In the genomic region with DNA sequence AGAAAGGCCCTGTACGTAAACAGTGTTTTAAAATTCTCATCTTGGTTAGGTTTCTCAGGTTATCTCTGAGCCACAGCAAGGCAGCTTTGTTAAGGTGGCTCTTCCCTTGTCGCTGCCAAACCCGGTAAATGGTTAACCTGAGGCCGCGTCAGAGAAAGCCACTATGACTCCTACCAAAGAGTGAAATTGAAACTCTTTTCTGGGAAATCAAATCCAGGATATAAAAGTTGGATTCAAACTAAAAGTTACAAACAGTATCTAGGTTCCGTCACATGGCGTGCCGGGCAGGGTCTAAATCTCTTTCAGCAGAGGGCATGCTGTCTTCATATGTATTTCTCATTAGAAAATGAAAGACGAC, we compare ENCODE assay signal across 8 cellular contexts. TPM values are rescaled to one million over a fixed set of nuclear protein-coding genes. Genes with fewer than 3 reads are reported as not detected.
DNase-seq lines count a peak whose midpoint lies in the region; ATAC-seq and TF ChIP-seq lines count a peak whose summit lies in the region.

No MANE protein-coding gene starts in this region.

- TSS peak; percentile 84 for BruUV-seq in OCI-LY7 (replicated peaks; lab: Mats Ljungman, UMichigan)

- no peak for TF ChIP-seq POLR2A in sigmoid colon (IDR thresholded peaks at IDR 0.05)

- H2AFZ ChIP-seq in OCI-LY7 (ENCODE audit: low read length), result peak overlapping the region; percentile 82

- H3K4me2 ChIP-seq in OCI-LY7 (ENCODE audit: low read length), result peak overlapping the region; percentile 85

- under 1% methylated on average over 9 of the region's 9 CpGs for WGBS in right cardiac atrium
- WGBS in sigmoid colon, 2 donors, result 0% methylated on average over 9 of the region's 9 CpGs

- H3K27me3 ChIP-seq in right cardiac atrium (ENCODE audit: control insufficient read depth, insufficient read depth), result no peaks in the 10 kb centered on the region
- no peaks in the 10 kb centered on the region for H3K27me3 ChIP-seq in sigmoid colon

- DNase-seq in activated effector memory CD4-positive, alpha-beta T cell treated with anti-CD3 and anti-CD28 coated beads, Interleukin-2, amount 50 U/mL, for 16 hours, result peak; percentile 81
- DNase-seq in activated effector memory CD4-positive, alpha-beta T cell treated with Interleukin-2 at 50 U/mL for 16 hours, result no peak
- DNase-seq in OCI-LY7 (ENCODE audit: low spot score), result no peak
- peak; percentile 25 for DNase-seq in activated naive CD8-positive, alpha-beta T cell treated with anti-CD3 and anti-CD28 coated beads, Interleukin-2, amount 50 U/mL, for 16 hours (ENCODE audit: low read depth, low spot score)
- peak; percentile 18 to 76 (median 63) for DNase-seq in right cardiac atrium
- DNase-seq in sigmoid colon, result peak; percentile 67
- no peak for DNase-seq in germinal center (ENCODE audit: low spot score)

- TF ChIP-seq CTCF in OCI-LY7 (conservative IDR thresholded peaks at IDR 0.05; ENCODE audit: low read length), result no peak; the same call in 1 of the 2 replicates
- TF ChIP-seq CTCF in sigmoid colon (IDR thresholded peaks at IDR 0.05), result no peak

- H4K20me1 ChIP-seq in OCI-LY7 (ENCODE audit: insufficient read depth, low read length), result no peaks in the 10 kb centered on the region

- H3K27ac ChIP-seq in OCI-LY7 (ENCODE audit: low read depth, low read length, poor library complexity, severe bottlenecking), result peak overlapping the region; percentile 92
- peak overlapping the region; percentile 97 for H3K27ac ChIP-seq in right cardiac atrium (ENCODE audit: low read length)
- peak overlapping the region; percentile 94 to 98 (median 96) for H3K27ac ChIP-seq in sigmoid colon

- CTCF ChIA-PET in OCI-LY7 (lab: Charles Lee; ENCODE audit: unreplicated experiment), result no interaction called here

- H3K4me1 ChIP-seq in OCI-LY7 (ENCODE audit: insufficient read depth, low read length, poor library complexity, severe bottlenecking) (peaks cover 24% of the 10 kb centered on the region), right cardiac atrium (ENCODE audit: control insufficient read depth, insufficient read depth, low read length) (no peaks in the 10 kb centered on the region), sigmoid colon (peaks cover 0 to 27% (median 12%) of the 10 kb centered on the region in 4 donors)

- POLR2A ChIA-PET in OCI-LY7 (lab: Charles Lee), result interaction anchor here (0.6 to 2.9 kb wide), 8 partner anchors 38 to 352 kb away, joined by 3 to 10 read pairs (median 6); no protein-coding TSS in a partner anchor

- H3K4me3 ChIP-seq in OCI-LY7 (ENCODE audit: low read depth, low read length, poor library complexity, severe bottlenecking) (peak overlapping the region; percentile 97), right cardiac atrium (ENCODE audit: low read length) (peak overlapping the region; percentile 69), sigmoid colon (peak overlapping the region; percentile 71 to 89 (median 87))

- ATAC-seq in HG02973 (IDR thresholded peaks at IDR 0.05; ENCODE audit: unreplicated experiment) (peak; percentile 55), right cardiac atrium (peak; percentile 53 to 65)

- peaks cover 14% of the 10 kb centered on the region for H3K36me3 ChIP-seq in OCI-LY7 (ENCODE audit: insufficient read depth, low read length)
- no peaks in the 10 kb centered on the region for H3K36me3 ChIP-seq in sigmoid colon

- H3K9me3 ChIP-seq in OCI-LY7 (ENCODE audit: low read length), result peaks cover 12% of the 10 kb centered on the region; the same call in 1 of the 2 replicates
- H3K9me3 ChIP-seq in right cardiac atrium (ENCODE audit: control insufficient read depth, low read length), result no peaks in the 10 kb centered on the region
- no peaks in the 10 kb centered on the region for H3K9me3 ChIP-seq in sigmoid colon

- intact Hi-C loops in OCI-LY7 (cut with micrococcal nuclease; ENCODE audit: unreplicated experiment), result loop anchor here (1.0 to 10.0 kb wide), 9 partner anchors 119 to 1445 kb away; a partner anchor contains a TSS
- intact Hi-C loops in right cardiac atrium (cut with DNase I), result loop anchor here in 2 of 4 donors (10.0 kb wide), 2 partner anchors 385 to 465 kb away; no protein-coding TSS in a partner anchor
- intact Hi-C loops in sigmoid colon (cut with DNase I), result loop anchor here (1.0 to 10.0 kb wide), 8 partner anchors 62 to 557 kb away; a partner anchor contains a TSS

- H3K9me2 ChIP-seq in OCI-LY7 (ENCODE audit: insufficient read depth, low read length), result no peaks in the 10 kb centered on the region

- no peak for TF ChIP-seq EP300 in sigmoid colon (IDR thresholded peaks at IDR 0.05)

- peaks cover 12% of the 10 kb centered on the region; the same call in 1 of the 2 replicates for H3K79me2 ChIP-seq in OCI-LY7 (ENCODE audit: insufficient read depth, low read depth, low read length)

RNA-seq across cellular contexts. Expression of a gene that starts 0.4 kb away (rescaled TPM):
- 1.6 and 2.5 TPM in 2 replicates for total RNA-seq in OCI-LY7 (2014; rRNA removed; shearing (Covaris generic))
- total RNA-seq in OCI-LY7 (2022) (4.3 and 5.4 TPM in 2 replicates), right cardiac atrium (10 to 100 TPM in 1 of 4 donors, 1 to 10 TPM in 3; 7.9 to 10.6 (median 8.3) TPM), sigmoid colon (1 to 10 TPM; 2.5 to 6.6 (median 2.7) TPM)
- polyA plus RNA-seq in right cardiac atrium (3.4 TPM), sigmoid colon (10 to 100 TPM in 2 of 3 donors, 1 to 10 TPM in 1; 9.6 to 12.3 (median 11.7) TPM)

Comparison
In these comparisons a context has a peak if more than half of its experiments do, and no peak if none do; other contexts are left out.
1. DNase-seq: peak in activated effector memory CD4-positive, alpha-beta T cell treated with anti-CD3 and anti-CD28 coated beads, Interleukin-2, amount 50 U/mL, for 16 hours (single experiment), activated naive CD8-positive, alpha-beta T cell treated with anti-CD3 and anti-CD28 coated beads, Interleukin-2, amount 50 U/mL, for 16 hours (single experiment), right cardiac atrium (3 of 3) and sigmoid colon (single experiment); none in activated effector memory CD4-positive, alpha-beta T cell treated with Interleukin-2 at 50 U/mL for 16 hours (single experiment), OCI-LY7 (single experiment) and germinal center (single experiment).
2. Peak in every context shown above with its lines, with median percentiles within 50 percentile points of each other: H3K27ac ChIP-seq and H3K4me3 ChIP-seq.